In the genomic region with DNA sequence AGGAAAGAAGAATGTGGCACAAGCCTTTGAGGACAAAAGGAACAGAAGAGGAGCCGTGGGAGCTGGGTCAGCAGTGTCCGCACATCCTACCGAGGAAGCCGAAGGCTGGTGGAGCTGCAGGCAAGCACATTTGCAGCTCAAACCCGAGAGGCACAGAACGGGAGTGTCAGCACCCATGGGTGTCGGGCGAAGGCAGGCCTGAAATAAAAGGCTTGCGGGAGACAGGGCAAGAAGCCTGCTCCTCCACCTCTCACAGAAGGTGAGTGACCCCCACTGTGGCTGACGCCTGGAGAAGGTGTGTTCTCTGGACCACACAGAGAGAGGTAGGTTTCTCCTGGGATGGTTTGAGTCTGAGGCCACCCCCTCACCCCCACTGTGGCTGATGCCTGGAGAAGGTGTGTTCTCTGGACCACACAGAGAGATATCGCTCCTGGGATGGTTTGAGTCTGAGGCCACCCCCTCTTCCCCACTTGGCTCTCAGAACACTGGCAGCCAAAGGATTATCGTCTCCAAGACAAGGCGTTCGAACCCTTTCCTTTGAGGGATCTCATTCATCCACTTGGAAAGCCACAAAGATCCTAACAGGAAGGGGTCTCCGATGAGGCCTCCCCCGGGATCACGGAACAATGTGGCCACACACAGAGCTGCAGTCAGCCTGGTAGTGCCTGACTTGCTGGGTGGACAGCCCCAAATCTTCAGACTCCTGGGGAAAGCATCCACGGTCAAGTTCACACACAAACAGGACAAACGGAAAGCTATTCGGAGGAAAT, we compare ENCODE assay signal across 28 cellular contexts. TPM values are rescaled to one million over a fixed set of nuclear protein-coding genes. Genes with fewer than 3 reads are reported as not detected.
"Had no signal": no experiment of that assay in that cellular context is flagged by ENCODE, and none has a peak within 500 bp of the region (broad histone marks: within the 10 kb centered on the region; RNA-seq: fewer than 3 reads in every experiment).

No MANE protein-coding gene starts in this region.

- H3K27me3 ChIP-seq: brain microvascular endothelial cell, MG63 had no signal

- H3K27ac ChIP-seq: brain microvascular endothelial cell, VCaP had no signal

- H3K9me3 ChIP-seq: MG63 had no signal

- ATAC-seq: activated T-cell treated with anti-CD3 and anti-CD28 coated beads, Interleukin-2, amount 50 U/mL, for 72 hours had no signal

- H3K36me3 Mint-ChIP-seq: activated CD4-positive, alpha-beta memory T cell treated with anti-CD3 and anti-CD28 coated beads for 36 hours; activated naive CD8-positive, alpha-beta T cell had no signal

- H3K27ac Mint-ChIP-seq: activated CD4-positive, alpha-beta memory T cell treated with anti-CD3 and anti-CD28 coated beads for 36 hours; activated CD4-positive, alpha-beta T cell treated with anti-CD3 and anti-CD28 coated beads, Interleukin-2, amount 10 ng/mL, durations not matched to agents 7 days and 5 days; activated naive CD4-positive, alpha-beta T cell treated with anti-CD3 and anti-CD28 coated beads for 36 hours; activated naive CD8-positive, alpha-beta T cell; activated T-cell treated with anti-CD3 and anti-CD28 coated beads, Interleukin-2, amount 50 U/mL, for 72 hours; T-helper 1 cell treated with Interleukin-12 subunit alpha and Interleukin-12 subunit beta and Interleukin-4 antibody, amounts not matched to agents 30 μg/mL and 1 μg/mL, for 36 hours had no signal

- H3K4me3 ChIP-seq: MG63 had no signal

- H3K9me3 Mint-ChIP-seq: activated CD4-positive, alpha-beta memory T cell treated with anti-CD3 and anti-CD28 coated beads for 36 hours; activated naive CD4-positive, alpha-beta T cell treated with anti-CD3 and anti-CD28 coated beads for 36 hours; T-helper 1 cell treated with Interleukin-12 subunit alpha and Interleukin-12 subunit beta and Interleukin-4 antibody, amounts not matched to agents 30 μg/mL and 1 μg/mL, for 36 hours had no signal

- DNase-seq: activated CD4-positive, alpha-beta memory T cell treated with anti-CD3 and anti-CD28 coated beads for 36 hours; activated CD4-positive, alpha-beta T cell treated with anti-CD3 and anti-CD28 coated beads, Interleukin-2, amount 10 ng/mL, durations not matched to agents 7 days and 5 days; activated CD4-positive, CD25-positive, alpha-beta regulatory T cell; activated CD8-positive, alpha-beta memory T cell treated with anti-CD3 and anti-CD28 coated beads for 24 hours; activated gamma-delta T cell; activated naive CD4-positive, alpha-beta T cell treated with anti-CD3 and anti-CD28 coated beads for 36 hours; activated T-cell treated with anti-CD3 and anti-CD28 coated beads for 4 hours; activated T-cell treated with anti-CD3 and anti-CD28 coated beads, Interleukin-2, amount 50 U/mL, for 72 hours; amygdala; brain microvascular endothelial cell; cerebellar nuclear complex; MG63; MV-4-11; NCI-H1092 treated with DMSO at 0.1 percent for 48 hours; NCI-H1417 treated with DMSO at 0.1 percent for 48 hours; NCI-H1694; NCI-H2029; NCI-H2107; NCI-H2171 treated with DMSO at 0.1 percent for 48 hours; NCI-H226; NCI-H526 treated with DMSO at 0.1 percent for 48 hours; NCI-H82 had no signal

- H3K36me3 ChIP-seq: brain microvascular endothelial cell, MG63 had no signal

- H3K4me3 Mint-ChIP-seq: activated CD4-positive, alpha-beta memory T cell treated with anti-CD3 and anti-CD28 coated beads for 36 hours; activated CD4-positive, alpha-beta T cell treated with anti-CD3 and anti-CD28 coated beads, Interleukin-2, amount 10 ng/mL, durations not matched to agents 7 days and 5 days; activated naive CD4-positive, alpha-beta T cell treated with anti-CD3 and anti-CD28 coated beads for 36 hours; activated naive CD8-positive, alpha-beta T cell; activated T-cell treated with anti-CD3 and anti-CD28 coated beads, Interleukin-2, amount 50 U/mL, for 72 hours; T-helper 1 cell treated with Interleukin-12 subunit alpha and Interleukin-12 subunit beta and Interleukin-4 antibody, amounts not matched to agents 30 μg/mL and 1 μg/mL, for 36 hours had no signal

RNA-seq across cellular contexts. Expression of a gene that starts 59.0 kb away (rescaled TPM):
- total RNA-seq: activated CD4-positive, alpha-beta memory T cell treated with anti-CD3 and anti-CD28 coated beads for 36 hours; activated CD4-positive, alpha-beta T cell treated with anti-CD3 and anti-CD28 coated beads, Interleukin-2, amount 10 ng/mL, durations not matched to agents 7 days and 5 days; activated naive CD4-positive, alpha-beta T cell treated with anti-CD3 and anti-CD28 coated beads for 36 hours; activated T-cell treated with anti-CD3 and anti-CD28 coated beads, Interleukin-2, amount 50 U/mL, for 72 hours; NCI-H460; OCI-LY7; RPMI7951 had no signal
